ENCODE assay signal across 11 cellular contexts in the genomic region with DNA sequence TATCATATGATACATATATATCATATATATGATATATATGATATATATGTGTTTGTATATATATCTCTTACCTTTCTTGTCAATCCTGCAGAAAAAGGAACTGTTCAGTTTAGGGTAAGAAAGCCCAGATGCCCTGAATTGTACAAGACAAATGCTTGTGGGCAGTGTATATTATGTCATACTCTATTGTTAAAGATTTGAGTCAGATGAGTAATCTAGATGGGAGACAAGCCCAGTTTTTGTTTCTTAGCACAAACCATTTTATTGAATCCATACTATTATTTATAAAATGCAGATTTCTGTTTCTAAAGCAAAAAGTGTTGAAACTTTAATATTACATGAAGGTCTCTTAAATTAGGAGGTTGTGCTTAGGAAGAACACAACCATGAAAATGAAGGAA.
DNase-seq lines count a peak whose midpoint lies in the region; ATAC-seq and TF ChIP-seq lines count a peak whose summit lies in the region.
"Had no signal": no experiment of that assay in that cellular context is flagged by ENCODE, and none has a peak within 500 bp of the region (broad histone marks: within the 10 kb centered on the region; RNA-seq: fewer than 3 reads in every experiment).

No MANE protein-coding gene starts in this region.

- H3K4me1 ChIP-seq in SK-N-SH (ENCODE audit: control insufficient read depth in 1 of 2, insufficient read depth in 2 of 2, low read depth in 1 of 2, low read length in 1 of 2), result peaks cover 9 to 13% of the 10 kb centered on the region in 2 experiments; a peak in 2 of 4 replicates
- H3K4me1 ChIP-seq in naive thymus-derived CD4-positive, alpha-beta T cell (ENCODE audit: control insufficient read depth in 2 of 2, insufficient read depth in 2 of 2, low read length in 2 of 2), result no peaks in the 10 kb centered on the region
- no peaks in the 10 kb centered on the region for H3K4me1 ChIP-seq in right lobe of liver

- peaks cover 0 to 50% (median 32%) of the 10 kb centered on the region in 5 donors for H3K36me3 Mint-ChIP-seq in naive thymus-derived CD4-positive, alpha-beta T cell

- peak overlapping the region in 1 of 2 experiments; percentile 68; a peak in 2 of 4 replicates for H3K27ac ChIP-seq in SK-N-SH (ENCODE audit: low read depth in 2 of 2, low read length in 1 of 2)
- no peak overlapping the region for H3K27ac ChIP-seq in naive thymus-derived CD4-positive, alpha-beta T cell (ENCODE audit: low read depth, low read length)
- H3K27ac ChIP-seq in right lobe of liver, result no peak overlapping the region

- TF ChIP-seq RAD21 in SK-N-SH (IDR thresholded peaks at IDR 0.05; ENCODE audit: low read length), result no peak

- no peaks in the 10 kb centered on the region for H3K79me2 ChIP-seq in SK-N-SH (ENCODE audit: insufficient read depth)

- no peaks in the 10 kb centered on the region for H3K4me1 Mint-ChIP-seq in naive thymus-derived CD4-positive, alpha-beta T cell

- no peak for TF ChIP-seq POLR2A in right lobe of liver (IDR thresholded peaks at IDR 0.05)

- H3K27me3 ChIP-seq in SK-N-SH (ENCODE audit: insufficient read depth) (no peaks in the 10 kb centered on the region), right lobe of liver (no peaks in the 10 kb centered on the region)
- no peaks in the 10 kb centered on the region for H3K27me3 ChIP-seq in naive thymus-derived CD4-positive, alpha-beta T cell (ENCODE audit: control insufficient read depth in 2 of 2, insufficient read depth in 2 of 2, low read length in 2 of 2)

- peak; percentile 54 for ATAC-seq in HG02610 (IDR thresholded peaks at IDR 0.05; ENCODE audit: unreplicated experiment)
- no peak for ATAC-seq in naive thymus-derived CD4-positive, alpha-beta T cell
- ATAC-seq in right lobe of liver, result no peak
- ATAC-seq: activated naive CD4-positive, alpha-beta T cell treated with anti-CD3 and anti-CD28 coated beads, Interleukin-2, amount 50 U/mL, for 72 hours had no signal

- H3K9me3 ChIP-seq in SK-N-SH (no peaks in the 10 kb centered on the region), right lobe of liver (no peaks in the 10 kb centered on the region)
- H3K9me3 ChIP-seq in naive thymus-derived CD4-positive, alpha-beta T cell (ENCODE audit: control insufficient read depth in 2 of 3, low read length in 3 of 3), result no peaks in the 10 kb centered on the region

- no peak for TF ChIP-seq CTCF in SK-N-SH (IDR thresholded peaks at IDR 0.05)
- no peak for TF ChIP-seq CTCF in fibroblast of the aortic adventitia (IDR thresholded peaks at IDR 0.05; ENCODE audit: insufficient read depth, low read length)
- no peak for TF ChIP-seq CTCF in right lobe of liver (IDR thresholded peaks at IDR 0.05)

- intact Hi-C loops in naive thymus-derived CD4-positive, alpha-beta T cell (cut with micrococcal nuclease), result no loop called here
- intact Hi-C loops in right lobe of liver (cut with DNase I), result no loop called here

- 0 out of 2 replicates have a peak, but pooled peaks cover 5% of the 10 kb centered on the region for H3K9me2 ChIP-seq in SK-N-SH

- no peak overlapping the region for H3K4me2 ChIP-seq in SK-N-SH

- no peak overlapping the region for H2AFZ ChIP-seq in SK-N-SH (ENCODE audit: low read depth)

- no peak overlapping the region for H3K4me3 Mint-ChIP-seq in naive thymus-derived CD4-positive, alpha-beta T cell
- H3K4me3 Mint-ChIP-seq: T-helper 2 cell treated with Interferon-gamma antibody and Interleukin-4, amounts not matched to agents 5 μg/mL and 100 μg/mL, for 36 hours had no signal

- TF ChIP-seq EP300 in SK-N-SH (IDR thresholded peaks at IDR 0.05; ENCODE audit: borderline replicate concordance in 1 of 2, low read depth in 1 of 2, low read length in 1 of 2), result peak; percentile 57 to 93

- CTCF ChIA-PET in SK-N-SH (lab: Yijun Ruan, JAX), result no interaction called here
- CTCF ChIA-PET in naive thymus-derived CD4-positive, alpha-beta T cell (lab: Charles Lee), result no interaction called here

- POLR2A ChIA-PET in SK-N-SH (lab: Yijun Ruan, JAX), result no interaction called here
- POLR2A ChIA-PET in naive thymus-derived CD4-positive, alpha-beta T cell (lab: Charles Lee), result no interaction called here

- no peak overlapping the region for H3K27ac Mint-ChIP-seq in naive thymus-derived CD4-positive, alpha-beta T cell
- H3K27ac Mint-ChIP-seq: activated naive CD4-positive, alpha-beta T cell treated with anti-CD3 and anti-CD28 coated beads, Interleukin-2, amount 50 U/mL, for 72 hours; T-helper 2 cell treated with Interferon-gamma antibody and Interleukin-4, amounts not matched to agents 5 μg/mL and 100 μg/mL, for 36 hours had no signal

- no peaks in the 10 kb centered on the region for H3K9me3 Mint-ChIP-seq in naive thymus-derived CD4-positive, alpha-beta T cell
- H3K9me3 Mint-ChIP-seq: activated naive CD4-positive, alpha-beta T cell treated with anti-CD3 and anti-CD28 coated beads, Interleukin-2, amount 50 U/mL, for 72 hours; T-helper 2 cell treated with Interferon-gamma antibody and Interleukin-4, amounts not matched to agents 5 μg/mL and 100 μg/mL, for 36 hours had no signal

- no peaks in the 10 kb centered on the region for H4K20me1 ChIP-seq in SK-N-SH (ENCODE audit: insufficient read depth)

- H3K36me3 ChIP-seq in SK-N-SH (replicated peaks in 1 of 2; ENCODE audit: control insufficient read depth in 1 of 2, insufficient read depth in 2 of 2, low read length in 1 of 2), result no peaks in the 10 kb centered on the region
- H3K36me3 ChIP-seq in naive thymus-derived CD4-positive, alpha-beta T cell (ENCODE audit: control insufficient read depth in 2 of 3, insufficient read depth in 3 of 3, low read length in 3 of 3), result peaks cover 0 to 3% (median 0%) of the 10 kb centered on the region in 3 experiments
- peaks cover 0 to 6% (median 0%) of the 10 kb centered on the region in 4 donors for H3K36me3 ChIP-seq in right lobe of liver

- H3K27me3 Mint-ChIP-seq in naive thymus-derived CD4-positive, alpha-beta T cell, result no peaks in the 10 kb centered on the region

- peak; percentile 64 for DNase-seq in AG08395 (ENCODE audit: low spot score)
- no peak for DNase-seq in SK-N-SH
- peak; percentile 90 for DNase-seq in fibroblast of the aortic adventitia (ENCODE audit: low read depth)
- no peak for DNase-seq in Ammon's horn (ENCODE audit: low spot score)
- DNase-seq in SKM-1 (lab: John Stamatoyannopoulos, UW; ENCODE audit: unreplicated experiment), result no peak
- no peak for DNase-seq in naive thymus-derived CD4-positive, alpha-beta T cell
- no peak for DNase-seq in right lobe of liver
- DNase-seq: DND-41 had no signal

- H3F3A ChIP-seq in SK-N-SH (replicated peaks; ENCODE audit: insufficient read depth), result peaks cover 31% of the 10 kb centered on the region

- H3K4me3 ChIP-seq in SK-N-SH (ENCODE audit: low read depth in 2 of 2, low read length in 1 of 2) (no peak overlapping the region), fibroblast of the aortic adventitia (ENCODE audit: low read depth, low read length) (no peak overlapping the region), right lobe of liver (no peak overlapping the region)
- H3K4me3 ChIP-seq in naive thymus-derived CD4-positive, alpha-beta T cell (ENCODE audit: low read length), result no peak overlapping the region

- no peak overlapping the region for H3K9ac ChIP-seq in SK-N-SH

TF ChIP-seq in SK-N-SH, 30 proteins besides CTCF, POLR2A, EP300 and RAD21 (continues in another document):
- TF ChIP-seq GABPA (IDR thresholded peaks at IDR 0.05; ENCODE audit: low read depth) (no peak), RFX5 (IDR thresholded peaks at IDR 0.05; ENCODE audit: low read length) (no peak), TAF1 (IDR thresholded peaks at IDR 0.05; ENCODE audit: borderline replicate concordance, low read depth, low read length) (no peak), USF2 (IDR thresholded peaks at IDR 0.05; ENCODE audit: borderline replicate concordance, low read depth, low read length) (no peak), NRF1 (IDR thresholded peaks at IDR 0.05; ENCODE audit: low read depth, low read length) (no peak), RCOR1 (IDR thresholded peaks at IDR 0.05; ENCODE audit: low read length) (no peak), YY1 (IDR thresholded peaks at IDR 0.05; ENCODE audit: low read depth) (no peak), TEAD4 (IDR thresholded peaks at IDR 0.05; ENCODE audit: borderline replicate concordance, insufficient read depth) (0 out of 2 replicates have a peak, but pooled peaks have one; percentile 72), FOXJ3 (CRISPR knock-in tag; IDR thresholded peaks at IDR 0.05) (no peak)
- TF ChIP-seq, protein P1, sequence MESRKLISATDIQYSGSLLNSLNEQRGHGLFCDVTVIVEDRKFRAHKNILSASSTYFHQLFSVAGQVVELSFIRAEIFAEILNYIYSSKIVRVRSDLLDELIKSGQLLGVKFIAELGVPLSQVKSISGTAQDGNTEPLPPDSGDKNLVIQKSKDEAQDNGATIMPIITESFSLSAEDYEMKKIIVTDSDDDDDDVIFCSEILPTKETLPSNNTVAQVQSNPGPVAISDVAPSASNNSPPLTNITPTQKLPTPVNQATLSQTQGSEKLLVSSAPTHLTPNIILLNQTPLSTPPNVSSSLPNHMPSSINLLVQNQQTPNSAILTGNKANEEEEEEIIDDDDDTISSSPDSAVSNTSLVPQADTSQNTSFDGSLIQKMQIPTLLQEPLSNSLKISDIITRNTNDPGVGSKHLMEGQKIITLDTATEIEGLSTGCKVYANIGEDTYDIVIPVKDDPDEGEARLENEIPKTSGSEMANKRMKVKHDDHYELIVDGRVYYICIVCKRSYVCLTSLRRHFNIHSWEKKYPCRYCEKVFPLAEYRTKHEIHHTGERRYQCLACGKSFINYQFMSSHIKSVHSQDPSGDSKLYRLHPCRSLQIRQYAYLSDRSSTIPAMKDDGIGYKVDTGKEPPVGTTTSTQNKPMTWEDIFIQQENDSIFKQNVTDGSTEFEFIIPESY (IDR thresholded peaks at IDR 0.05; ENCODE audit: borderline replicate concordance, low read depth), result peak; percentile 69; the same call in 1 of the 2 replicates
- TF ChIP-seq, protein P2, sequence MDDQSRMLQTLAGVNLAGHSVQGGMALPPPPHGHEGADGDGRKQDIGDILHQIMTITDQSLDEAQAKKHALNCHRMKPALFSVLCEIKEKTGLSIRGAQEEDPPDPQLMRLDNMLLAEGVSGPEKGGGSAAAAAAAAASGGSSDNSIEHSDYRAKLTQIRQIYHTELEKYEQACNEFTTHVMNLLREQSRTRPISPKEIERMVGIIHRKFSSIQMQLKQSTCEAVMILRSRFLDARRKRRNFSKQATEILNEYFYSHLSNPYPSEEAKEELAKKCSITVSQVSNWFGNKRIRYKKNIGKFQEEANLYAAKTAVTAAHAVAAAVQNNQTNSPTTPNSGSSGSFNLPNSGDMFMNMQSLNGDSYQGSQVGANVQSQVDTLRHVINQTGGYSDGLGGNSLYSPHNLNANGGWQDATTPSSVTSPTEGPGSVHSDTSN (IDR thresholded peaks at IDR 0.05), result peak; percentile 96

Comparison
In these comparisons a context has a peak if more than half of its experiments do, and no peak if none do; other contexts are left out.
1. DNase-seq: peak in AG08395 (single experiment) and fibroblast of the aortic adventitia (single experiment); none in SK-N-SH (single experiment), Ammon's horn (single experiment), SKM-1 (single experiment), naive thymus-derived CD4-positive, alpha-beta T cell (0 of 9) and right lobe of liver (0 of 3).